22 cellular contexts compared by ENCODE assay signal in the genomic region with DNA sequence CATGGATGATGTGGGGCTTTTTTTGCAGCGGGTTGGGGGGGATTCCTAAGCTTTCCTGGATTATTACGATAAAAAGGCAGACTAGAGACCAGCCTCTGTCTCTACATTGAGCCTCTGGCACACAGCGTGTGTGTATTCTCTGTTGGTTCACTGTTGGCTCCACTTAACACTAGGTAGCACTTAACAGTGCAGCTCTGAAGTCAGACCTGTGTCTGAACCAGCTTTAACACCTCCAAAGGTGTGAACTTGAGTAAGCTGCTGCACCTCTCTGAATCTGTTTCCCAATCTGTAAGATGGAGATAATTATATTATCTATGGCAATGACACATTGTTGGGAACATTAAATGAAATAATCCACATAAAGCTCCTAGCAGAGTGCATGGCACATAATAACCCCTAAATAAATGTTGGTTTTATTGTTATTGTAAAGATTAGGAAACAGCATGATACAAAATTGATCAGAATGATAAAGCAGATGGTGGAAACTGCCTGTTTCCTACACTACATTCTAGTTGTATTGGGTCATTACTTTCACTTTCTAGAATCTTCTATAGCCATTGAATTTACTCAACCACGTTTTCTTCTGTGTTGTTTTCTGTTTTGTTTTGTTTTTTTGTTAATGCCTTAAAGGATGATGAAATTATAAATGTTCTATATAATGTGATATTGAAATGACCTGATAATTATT.
DNase-seq lines count a peak whose midpoint lies in the region; ATAC-seq and TF ChIP-seq lines count a peak whose summit lies in the region.
"Had no signal": no experiment of that assay in that cellular context is flagged by ENCODE, and none has a peak within 500 bp of the region (broad histone marks: within the 10 kb centered on the region; RNA-seq: fewer than 3 reads in every experiment).

No MANE protein-coding gene starts in this region.

- no peaks in the 10 kb centered on the region for H3K9me3 Mint-ChIP-seq in effector memory CD8-positive, alpha-beta T cell
- H3K9me3 Mint-ChIP-seq in natural killer cell = no peaks in the 10 kb centered on the region
- no peaks in the 10 kb centered on the region for H3K9me3 Mint-ChIP-seq in activated T-helper 1 cell treated with anti-CD3 and anti-CD28 coated beads, Interleukin-12 subunit alpha, Interleukin-12 subunit beta, Interleukin-2, Interleukin-4 antibody, amounts not matched to agents 30 ng/mL and 10 ng/mL and 1 ng/mL, durations not matched to agents 14 hours and 24 hours and 36 hours
- H3K9me3 Mint-ChIP-seq: IgD-negative memory B cell had no signal

- no peaks in the 10 kb centered on the region for H3F3A ChIP-seq in SK-N-SH (replicated peaks; ENCODE audit: insufficient read depth)

- H3K27me3 Mint-ChIP-seq in effector memory CD8-positive, alpha-beta T cell = peaks cover 7 to 14% of the 10 kb centered on the region in 2 donors
- H3K27me3 Mint-ChIP-seq in natural killer cell (ENCODE audit: low read depth in 2 of 2) = peaks cover 0 to 3% of the 10 kb centered on the region in 2 donors
- H3K27me3 Mint-ChIP-seq in activated T-helper 1 cell treated with anti-CD3 and anti-CD28 coated beads, Interleukin-12 subunit alpha, Interleukin-12 subunit beta, Interleukin-2, Interleukin-4 antibody, amounts not matched to agents 30 ng/mL and 10 ng/mL and 1 ng/mL, durations not matched to agents 14 hours and 24 hours and 36 hours (ENCODE audit: insufficient read depth) = no peaks in the 10 kb centered on the region

- POLR2A ChIA-PET in SK-N-SH (lab: Yijun Ruan, JAX) = no interaction called here

- no peak overlapping the region for H2AFZ ChIP-seq in SK-N-SH (ENCODE audit: low read depth)

- no peak for TF ChIP-seq EP300 in SK-N-SH (IDR thresholded peaks at IDR 0.05; ENCODE audit: borderline replicate concordance in 1 of 2, low read depth in 1 of 2, low read length in 1 of 2)

- H3K27me3 ChIP-seq in SK-N-SH (ENCODE audit: insufficient read depth) (no peaks in the 10 kb centered on the region), left lung (no peaks in the 10 kb centered on the region)

- H3K79me2 ChIP-seq in SK-N-SH (ENCODE audit: insufficient read depth) = no peaks in the 10 kb centered on the region

- H3K9ac ChIP-seq in SK-N-SH = no peak overlapping the region

- DNase-seq in EH (ENCODE audit: low read depth) (peak; percentile 1), natural killer cell (no peak), anterior cingulate cortex (lab: John Stamatoyannopoulos, UW) (no peak), SK-N-SH (no peak), left lung (no peak)
- DNase-seq in effector memory CD8-positive, alpha-beta T cell = no peak
- no peak for DNase-seq in activated T-helper 1 cell treated with anti-CD3 and anti-CD28 coated beads, Interleukin-12 subunit alpha, Interleukin-12 subunit beta, Interleukin-2, Interleukin-4 antibody, amounts not matched to agents 30 ng/mL and 10 ng/mL and 1 ng/mL, durations not matched to agents 14 hours and 24 hours and 36 hours (ENCODE audit: low spot score)
- DNase-seq: ACHN, AML-193, DMS153, Kasumi-1, MM.1S, NCI-H1105, NCI-H1694 treated with DMSO at 0.1 percent for 48 hours, NCI-H2107, NCI-H226, NCI-H524 treated with DMSO at 0.1 percent for 48 hours, PC-3 had no signal

- WGBS in SK-N-SH (ENCODE audit: low lambda C conversion rate) = 25% methylated on average over 4 of the region's 4 CpGs

- H4K20me1 ChIP-seq in SK-N-SH (ENCODE audit: insufficient read depth) = no peaks in the 10 kb centered on the region

- ATAC-seq in GM19351 (IDR thresholded peaks at IDR 0.05; ENCODE audit: unreplicated experiment) = peak; percentile 40
- peak; percentile 68 for ATAC-seq in effector memory CD8-positive, alpha-beta T cell (replicated peaks)
- peak; percentile 71 to 98 (median 84) for ATAC-seq in natural killer cell
- no peak for ATAC-seq in left lung
- ATAC-seq: PC-3 had no signal

- intact Hi-C loops in natural killer cell (cut with micrococcal nuclease) (no loop called here), left lung (cut with DNase I) (no loop called here)
- intact Hi-C loops in activated T-helper 1 cell treated with anti-CD3 and anti-CD28 coated beads, Interleukin-12 subunit alpha, Interleukin-12 subunit beta, Interleukin-2, Interleukin-4 antibody, amounts not matched to agents 30 ng/mL and 10 ng/mL and 1 ng/mL, durations not matched to agents 14 hours and 24 hours and 36 hours (cut with micrococcal nuclease) = no loop called here

- H3K27ac ChIP-seq in SK-N-SH (ENCODE audit: low read depth in 2 of 2, low read length in 1 of 2) (no peak overlapping the region), left lung (no peak overlapping the region)
- H3K27ac ChIP-seq: RWPE1 had no signal

- H3K9me3 ChIP-seq in SK-N-SH (no peaks in the 10 kb centered on the region), left lung (no peaks in the 10 kb centered on the region)

- CTCF ChIA-PET in SK-N-SH (lab: Yijun Ruan, JAX) = no interaction called here

- H3K27ac Mint-ChIP-seq in effector memory CD8-positive, alpha-beta T cell = no peak overlapping the region
- peak overlapping the region; percentile 24 to 70 for H3K27ac Mint-ChIP-seq in natural killer cell
- H3K27ac Mint-ChIP-seq in activated T-helper 1 cell treated with anti-CD3 and anti-CD28 coated beads, Interleukin-12 subunit alpha, Interleukin-12 subunit beta, Interleukin-2, Interleukin-4 antibody, amounts not matched to agents 30 ng/mL and 10 ng/mL and 1 ng/mL, durations not matched to agents 14 hours and 24 hours and 36 hours = no peak overlapping the region
- H3K27ac Mint-ChIP-seq: CD14-positive monocyte, IgD-negative memory B cell had no signal

- H3K4me1 ChIP-seq in SK-N-SH (ENCODE audit: control insufficient read depth in 1 of 2, insufficient read depth in 2 of 2, low read depth in 1 of 2, low read length in 1 of 2) (peaks cover 0 to 16% of the 10 kb centered on the region in 2 experiments; a peak in 2 of 4 replicates), left lung (no peaks in the 10 kb centered on the region)

- TF ChIP-seq CTCF in natural killer cell (IDR thresholded peaks at IDR 0.05) (no peak), SK-N-SH (IDR thresholded peaks at IDR 0.05) (no peak), left lung (IDR thresholded peaks at IDR 0.05) (no peak)

- H3K9me2 ChIP-seq in SK-N-SH = no peaks in the 10 kb centered on the region

- H3K4me1 Mint-ChIP-seq in effector memory CD8-positive, alpha-beta T cell (ENCODE audit: low read depth in 2 of 2) = no peaks in the 10 kb centered on the region
- peaks cover 10 to 13% of the 10 kb centered on the region in 2 donors for H3K4me1 Mint-ChIP-seq in natural killer cell
- H3K4me1 Mint-ChIP-seq in activated T-helper 1 cell treated with anti-CD3 and anti-CD28 coated beads, Interleukin-12 subunit alpha, Interleukin-12 subunit beta, Interleukin-2, Interleukin-4 antibody, amounts not matched to agents 30 ng/mL and 10 ng/mL and 1 ng/mL, durations not matched to agents 14 hours and 24 hours and 36 hours (ENCODE audit: low read depth) = no peaks in the 10 kb centered on the region

- H3K36me3 ChIP-seq in SK-N-SH (replicated peaks in 1 of 2; ENCODE audit: control insufficient read depth in 1 of 2, insufficient read depth in 2 of 2, low read length in 1 of 2) (no peaks in the 10 kb centered on the region), left lung (no peaks in the 10 kb centered on the region)

- TF ChIP-seq RAD21 in SK-N-SH (IDR thresholded peaks at IDR 0.05; ENCODE audit: low read length) = no peak

- H3K4me2 ChIP-seq in SK-N-SH = no peak overlapping the region

- no peak overlapping the region for H3K4me3 Mint-ChIP-seq in effector memory CD8-positive, alpha-beta T cell
- H3K4me3 Mint-ChIP-seq in natural killer cell = peak overlapping the region; percentile 37
- H3K4me3 Mint-ChIP-seq in activated T-helper 1 cell treated with anti-CD3 and anti-CD28 coated beads, Interleukin-12 subunit alpha, Interleukin-12 subunit beta, Interleukin-2, Interleukin-4 antibody, amounts not matched to agents 30 ng/mL and 10 ng/mL and 1 ng/mL, durations not matched to agents 14 hours and 24 hours and 36 hours = no peak overlapping the region
- H3K4me3 Mint-ChIP-seq: CD14-positive monocyte, IgD-negative memory B cell had no signal

- no peaks in the 10 kb centered on the region for H3K36me3 Mint-ChIP-seq in effector memory CD8-positive, alpha-beta T cell (ENCODE audit: insufficient read depth)
- H3K36me3 Mint-ChIP-seq in natural killer cell = no peaks in the 10 kb centered on the region
- H3K36me3 Mint-ChIP-seq in activated T-helper 1 cell treated with anti-CD3 and anti-CD28 coated beads, Interleukin-12 subunit alpha, Interleukin-12 subunit beta, Interleukin-2, Interleukin-4 antibody, amounts not matched to agents 30 ng/mL and 10 ng/mL and 1 ng/mL, durations not matched to agents 14 hours and 24 hours and 36 hours (ENCODE audit: low read depth) = no peaks in the 10 kb centered on the region
- H3K36me3 Mint-ChIP-seq: CD14-positive monocyte, IgD-negative memory B cell had no signal

- no peak overlapping the region; a peak in 1 of 4 replicates for H3K4me3 ChIP-seq in SK-N-SH (ENCODE audit: low read depth in 2 of 2, low read length in 1 of 2)
- H3K4me3 ChIP-seq in left lung = no peak overlapping the region

TF ChIP-seq in SK-N-SH, 30 proteins besides CTCF, POLR2A, EP300 and RAD21 (continues in another document):
- no peak for TF ChIP-seq RXRA (IDR thresholded peaks at IDR 0.05; ENCODE audit: borderline replicate concordance, low read depth)
- no peak for TF ChIP-seq RFX5 (IDR thresholded peaks at IDR 0.05; ENCODE audit: low read length)
- TF ChIP-seq, protein P1, sequence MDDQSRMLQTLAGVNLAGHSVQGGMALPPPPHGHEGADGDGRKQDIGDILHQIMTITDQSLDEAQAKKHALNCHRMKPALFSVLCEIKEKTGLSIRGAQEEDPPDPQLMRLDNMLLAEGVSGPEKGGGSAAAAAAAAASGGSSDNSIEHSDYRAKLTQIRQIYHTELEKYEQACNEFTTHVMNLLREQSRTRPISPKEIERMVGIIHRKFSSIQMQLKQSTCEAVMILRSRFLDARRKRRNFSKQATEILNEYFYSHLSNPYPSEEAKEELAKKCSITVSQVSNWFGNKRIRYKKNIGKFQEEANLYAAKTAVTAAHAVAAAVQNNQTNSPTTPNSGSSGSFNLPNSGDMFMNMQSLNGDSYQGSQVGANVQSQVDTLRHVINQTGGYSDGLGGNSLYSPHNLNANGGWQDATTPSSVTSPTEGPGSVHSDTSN (IDR thresholded peaks at IDR 0.05) = no peak
- no peak for TF ChIP-seq RCOR1 (IDR thresholded peaks at IDR 0.05; ENCODE audit: low read length)
- TF ChIP-seq, protein P2, sequence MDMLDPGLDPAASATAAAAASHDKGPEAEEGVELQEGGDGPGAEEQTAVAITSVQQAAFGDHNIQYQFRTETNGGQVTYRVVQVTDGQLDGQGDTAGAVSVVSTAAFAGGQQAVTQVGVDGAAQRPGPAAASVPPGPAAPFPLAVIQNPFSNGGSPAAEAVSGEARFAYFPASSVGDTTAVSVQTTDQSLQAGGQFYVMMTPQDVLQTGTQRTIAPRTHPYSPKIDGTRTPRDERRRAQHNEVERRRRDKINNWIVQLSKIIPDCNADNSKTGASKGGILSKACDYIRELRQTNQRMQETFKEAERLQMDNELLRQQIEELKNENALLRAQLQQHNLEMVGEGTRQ (IDR thresholded peaks at IDR 0.05; ENCODE audit: borderline replicate concordance, low read depth, low read length) = no peak
- TF ChIP-seq MEF2A (IDR thresholded peaks at IDR 0.05; ENCODE audit: borderline replicate concordance, low read depth) = no peak

Comparison
In these comparisons a context has a peak if more than half of its experiments do, and no peak if none do; other contexts are left out.
1. H3K27ac Mint-ChIP-seq: peak in natural killer cell (2 of 2); none in effector memory CD8-positive, alpha-beta T cell (0 of 2) and activated T-helper 1 cell treated with anti-CD3 and anti-CD28 coated beads, Interleukin-12 subunit alpha, Interleukin-12 subunit beta, Interleukin-2, Interleukin-4 antibody, amounts not matched to agents 30 ng/mL and 10 ng/mL and 1 ng/mL, durations not matched to agents 14 hours and 24 hours and 36 hours (single experiment).